Comparison of ENCODE assay signal across 1 cellular context in genomic region chrX:115058276-115058675, GRCh38.
TF ChIP-seq lines count a peak whose summit lies in the region.

No MANE protein-coding gene starts in this region.

TF ChIP-seq in HepG2, 621 proteins besides CTCF, POLR2A, EP300 and RAD21 (continued from another document):
- TF ChIP-seq ZFP90 (CRISPR knock-in tag; IDR thresholded peaks at IDR 0.05; ENCODE audit: borderline replicate concordance), result no peak
- TF ChIP-seq ZNF766 (CRISPR knock-in tag; IDR thresholded peaks at IDR 0.05; ENCODE audit: borderline replicate concordance), result no peak
- no peak for TF ChIP-seq ZNF598 (CRISPR knock-in tag; IDR thresholded peaks at IDR 0.05; ENCODE audit: borderline replicate concordance)
- TF ChIP-seq SMARCC2 (IDR thresholded peaks at IDR 0.05), result no peak
- no peak for TF ChIP-seq AGO2 (optimal IDR thresholded peaks at IDR 0.05; ENCODE audit: low read depth, low read length)
TF ChIP-seq in HepG2: peak in this region for 0.
